In genomic region chr10:102115775-102116174, GRCh38 we compare ENCODE assay signal across 8 cellular contexts. TPM values are rescaled to one million over a fixed set of nuclear protein-coding genes. Genes with fewer than 3 reads are reported as not detected.
DNase-seq lines count a peak whose midpoint lies in the region; TF ChIP-seq lines count a peak whose summit lies in the region.

No MANE protein-coding gene starts in this region.

- no peak overlapping the region for H3K4me3 ChIP-seq in MM.1S (ENCODE audit: low read length)

- TF ChIP-seq CTCF in MM.1S (IDR thresholded peaks at IDR 0.05; ENCODE audit: low read length) (no peak), neural crest cell (conservative IDR thresholded peaks at IDR 0.05) (no peak)

- no peaks in the 10 kb centered on the region for H3K9me3 ChIP-seq in MM.1S (replicated peaks; ENCODE audit: insufficient read depth, low read length)

- H3K27me3 Mint-ChIP-seq in neural crest cell (ENCODE audit: low read depth), result no peaks in the 10 kb centered on the region

- H3K27ac ChIP-seq in MM.1S (ENCODE audit: low read length) (no peak overlapping the region), cingulate gyrus (ENCODE audit: low read depth, low read length) (peak overlapping the region; percentile 98)

- peak overlapping the region; percentile 9 for H3K27ac Mint-ChIP-seq in neural crest cell (ENCODE audit: unreplicated experiment)

- H3K79me2 ChIP-seq in MM.1S (ENCODE audit: low read length), result peaks cover 74% of the 10 kb centered on the region

- no peaks in the 10 kb centered on the region for H3K36me3 Mint-ChIP-seq in neural crest cell (ENCODE audit: low read depth)

- H4K20me1 ChIP-seq in MM.1S (ENCODE audit: insufficient read depth, low read length), result no peaks in the 10 kb centered on the region

- H3F3A ChIP-seq in MM.1S (ENCODE audit: insufficient read depth, low read length), result peaks cover 7% of the 10 kb centered on the region; the same call in 1 of the 2 replicates

- DNase-seq in CD1c-positive myeloid dendritic cell (ENCODE audit: extremely low spot score) (peak; percentile 13), MM.1S (no peak), neural crest cell (ENCODE audit: low read depth, low spot score) (no peak), NCI-H226 (no peak), NCI-H526 treated with DMSO at 0.1 percent for 48 hours (lab: John Stamatoyannopoulos, UW) (no peak), NCI-H2171 treated with DMSO at 0.1 percent for 48 hours (lab: John Stamatoyannopoulos, UW) (no peak), NCI-H2107 treated with DMSO at 0.1 percent for 48 hours (lab: John Stamatoyannopoulos, UW; ENCODE audit: unreplicated experiment) (no peak)

- no peak overlapping the region; the same call in 1 of the 2 replicates for H3K9ac ChIP-seq in MM.1S (ENCODE audit: low read length)

- no peaks in the 10 kb centered on the region for H3K9me2 ChIP-seq in MM.1S (replicated peaks; ENCODE audit: insufficient read depth, low read length)

- peaks cover 70% of the 10 kb centered on the region for H3K4me1 Mint-ChIP-seq in neural crest cell

- peak overlapping the region; percentile 92; the same call in 1 of the 2 replicates for H3K4me2 ChIP-seq in MM.1S (ENCODE audit: low read depth, low read length)

- H3K27me3 ChIP-seq in MM.1S (replicated peaks; ENCODE audit: insufficient read depth, low read length), result no peaks in the 10 kb centered on the region

- H3K9me3 Mint-ChIP-seq in neural crest cell, result no peaks in the 10 kb centered on the region

- peak overlapping the region; percentile 91 for H3K4me3 Mint-ChIP-seq in neural crest cell

- H2AFZ ChIP-seq in MM.1S (ENCODE audit: low read length), result no peak overlapping the region

- peaks cover 38% of the 10 kb centered on the region for H3K4me1 ChIP-seq in MM.1S (ENCODE audit: low read length)

- H3K36me3 ChIP-seq in MM.1S (replicated peaks; ENCODE audit: insufficient read depth, low read length), result no peaks in the 10 kb centered on the region

RNA-seq across cellular contexts. Expression of gene LDB1, which starts 4.4 kb away (rescaled TPM):
- total RNA-seq in neural crest cell, result 122 and 127 TPM in 2 replicates

RNA-seq across cellular contexts. Expression of gene PPRC1, which starts 17.1 kb away (rescaled TPM):
- 66.3 and 68.3 TPM in 2 replicates for total RNA-seq in neural crest cell

RNA-seq across cellular contexts. Expression of gene NOLC1, which starts 36.4 kb away (rescaled TPM):
- 111 and 116 TPM in 2 replicates for total RNA-seq in neural crest cell

RNA-seq across cellular contexts. Expression of gene HPS6, which starts 50.6 kb away (rescaled TPM):
- total RNA-seq in neural crest cell, result 17.5 and 18.9 TPM in 2 replicates

RNA-seq across cellular contexts. Expression of gene ARMH3, which starts 59.8 kb away (rescaled TPM):
- 24.4 TPM in 2 replicates for total RNA-seq in neural crest cell
